16 cellular contexts compared by ENCODE assay signal in the genomic region with DNA sequence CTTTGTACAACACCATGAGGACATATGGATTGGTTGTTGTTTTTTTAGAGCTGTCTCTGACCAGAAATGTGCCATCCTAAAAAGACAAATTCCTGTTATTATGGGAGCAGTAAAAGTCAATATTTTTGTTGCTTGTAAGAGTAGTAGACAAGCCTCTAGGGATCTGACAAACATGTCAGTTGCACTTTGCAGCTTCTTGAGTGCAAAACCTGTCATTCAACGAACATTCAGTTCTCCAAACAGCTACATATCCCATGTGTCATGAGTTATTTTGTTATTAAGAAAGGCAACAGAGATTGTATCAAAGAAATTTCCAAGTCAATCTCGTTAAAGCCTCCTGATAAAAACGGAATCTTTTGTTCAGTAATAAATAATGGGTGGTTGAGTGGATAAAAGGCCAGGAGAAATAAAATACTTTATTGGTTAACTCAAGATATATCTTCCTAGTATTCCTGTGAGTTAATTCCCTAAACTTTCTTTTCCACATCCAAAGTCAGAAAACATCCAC. TPM values are rescaled to one million over a fixed set of nuclear protein-coding genes. Genes with fewer than 3 reads are reported as not detected.
DNase-seq lines count a peak whose midpoint lies in the region; ATAC-seq, FAIRE-seq and TF ChIP-seq lines count a peak whose summit lies in the region.
"Had no signal": no experiment of that assay in that cellular context is flagged by ENCODE, and none has a peak within 500 bp of the region (broad histone marks: within the 10 kb centered on the region; RNA-seq: fewer than 3 reads in every experiment).

No MANE protein-coding gene starts in this region.

- no peaks in the 10 kb centered on the region for H3K9me3 ChIP-seq in A549
- H3K9me3 ChIP-seq in CD4-positive, alpha-beta T cell (ENCODE audit: control insufficient read depth, low read length): no peaks in the 10 kb centered on the region

- H3K4me1 Mint-ChIP-seq in CD4-positive, alpha-beta T cell (ENCODE audit: low read depth): peaks cover 41% of the 10 kb centered on the region
- peaks cover 67% of the 10 kb centered on the region for H3K4me1 Mint-ChIP-seq in activated CD8-positive, alpha-beta T cell treated with anti-CD3 and anti-CD28 coated beads for 36 hours (ENCODE audit: low read depth)
- peaks cover 46% of the 10 kb centered on the region for H3K4me1 Mint-ChIP-seq in activated CD4-positive, alpha-beta memory T cell treated with anti-CD3 and anti-CD28 coated beads, Interleukin-2, amount 10 ng/mL, durations not matched to agents 7 days and 5 days

- H3K27ac ChIP-seq in A549: no peak overlapping the region
- no peak overlapping the region for H3K27ac ChIP-seq in CD4-positive, alpha-beta T cell (ENCODE audit: low read depth, low read length)
- H3K27ac ChIP-seq: BLaER1 had no signal

- WGBS in A549 (ENCODE audit: missing lambda C conversion rate): 3% methylated on average over 3 of the region's 3 CpGs

- POLR2A ChIA-PET in A549 (lab: Yijun Ruan, JAX): no interaction called here
- POLR2A ChIA-PET in CD4-positive, alpha-beta T cell (lab: Charles Lee): interaction anchor here (2.6 kb wide), 1 partner anchor 11 kb away, joined by 11 read pairs; no protein-coding TSS in a partner anchor
- POLR2A ChIA-PET in activated CD8-positive, alpha-beta T cell treated with anti-CD3 and anti-CD28 coated beads for 36 hours (lab: Charles Lee): interaction anchor here (1.2 kb wide), 1 partner anchor 15 kb away, joined by 3 read pairs; no protein-coding TSS in a partner anchor
- POLR2A ChIA-PET in activated CD4-positive, alpha-beta memory T cell treated with anti-CD3 and anti-CD28 coated beads, Interleukin-2, amount 10 ng/mL, durations not matched to agents 7 days and 5 days (lab: Charles Lee): interaction anchor here (2.1 to 3.1 kb wide), 2 partner anchors 16 to 83 kb away, joined by 7 to 8 read pairs; no protein-coding TSS in a partner anchor

- no peak overlapping the region for H3K4me2 ChIP-seq in A549
- H3K4me2 ChIP-seq: BLaER1 had no signal

- TF ChIP-seq EP300 in A549 (IDR thresholded peaks at IDR 0.05): no peak

- H3K4me1 ChIP-seq in A549: no peaks in the 10 kb centered on the region
- H3K4me1 ChIP-seq: BLaER1 had no signal

- TF ChIP-seq CTCF in A549 (IDR thresholded peaks at IDR 0.05): no peak
- no peak for TF ChIP-seq CTCF in CD4-positive, alpha-beta T cell (IDR thresholded peaks at IDR 0.05)
- no peak for TF ChIP-seq CTCF in activated CD8-positive, alpha-beta T cell treated with anti-CD3 and anti-CD28 coated beads for 36 hours (IDR thresholded peaks at IDR 0.05)

- TF ChIP-seq RAD21 in A549 (conservative IDR thresholded peaks at IDR 0.05 in 1 of 2, IDR thresholded peaks at IDR 0.05 in 1 of 2): no peak

- no peak overlapping the region for H3K4me3 ChIP-seq in A549
- H3K4me3 ChIP-seq: BLaER1 had no signal

- FAIRE-seq in A549 (lab: Jason Lieb, UNC): no peak

- no peak for TF ChIP-seq POLR2A in A549 (IDR thresholded peaks at IDR 0.05; ENCODE audit: low read length)

- H3K27ac Mint-ChIP-seq in CD4-positive, alpha-beta T cell: peak overlapping the region; percentile 60
- H3K27ac Mint-ChIP-seq in activated CD8-positive, alpha-beta T cell treated with anti-CD3 and anti-CD28 coated beads for 36 hours: peak overlapping the region; percentile 68
- H3K27ac Mint-ChIP-seq in activated CD4-positive, alpha-beta memory T cell treated with anti-CD3 and anti-CD28 coated beads, Interleukin-2, amount 10 ng/mL, durations not matched to agents 7 days and 5 days: no peak overlapping the region
- H3K27ac Mint-ChIP-seq: IgD-negative memory B cell had no signal

- ATAC-seq in A549 (no peak), sciatic nerve (peak; percentile 60), GM18909 (IDR thresholded peaks at IDR 0.05; ENCODE audit: poor library complexity, unreplicated experiment) (no peak)
- ATAC-seq in CD4-positive, alpha-beta T cell (ENCODE audit: poor library complexity): no peak
- no peak for ATAC-seq in activated CD8-positive, alpha-beta T cell treated with anti-CD3 and anti-CD28 coated beads for 36 hours

- no peaks in the 10 kb centered on the region for H3K27me3 Mint-ChIP-seq in CD4-positive, alpha-beta T cell
- H3K27me3 Mint-ChIP-seq in activated CD8-positive, alpha-beta T cell treated with anti-CD3 and anti-CD28 coated beads for 36 hours: no peaks in the 10 kb centered on the region
- H3K27me3 Mint-ChIP-seq in activated CD4-positive, alpha-beta memory T cell treated with anti-CD3 and anti-CD28 coated beads, Interleukin-2, amount 10 ng/mL, durations not matched to agents 7 days and 5 days: no peaks in the 10 kb centered on the region
- H3K27me3 Mint-ChIP-seq: IgD-negative memory B cell had no signal

- no peaks in the 10 kb centered on the region for H3K27me3 ChIP-seq in CD4-positive, alpha-beta T cell (ENCODE audit: control insufficient read depth, insufficient read depth, low read length)
- H3K27me3 ChIP-seq: BLaER1 had no signal

- DNase-seq in A549 (ENCODE audit: low read depth in 1 of 2, low spot score in 1 of 2): no peak
- no peak for DNase-seq in CD4-positive, alpha-beta T cell
- DNase-seq in activated CD8-positive, alpha-beta T cell treated with anti-CD3 and anti-CD28 coated beads for 36 hours: no peak
- DNase-seq in sciatic nerve (ENCODE audit: low spot score): no peak
- no peak for DNase-seq in activated CD4-positive, alpha-beta memory T cell treated with anti-CD3 and anti-CD28 coated beads, Interleukin-2, amount 10 ng/mL, durations not matched to agents 7 days and 5 days
- no peak for DNase-seq in DMS79 treated with DMSO at 0.1 percent for 48 hours (lab: John Stamatoyannopoulos, UW)
- DNase-seq: DMS 273 treated with DMSO at 0.1 percent for 48 hours, EL, H9, NCI-H1417 treated with DMSO at 0.1 percent for 48 hours, NCI-H510A treated with DMSO at 0.1 percent for 48 hours, SIG-M5 had no signal

- H3K4me3 Mint-ChIP-seq in CD4-positive, alpha-beta T cell: no peak overlapping the region
- H3K4me3 Mint-ChIP-seq in activated CD8-positive, alpha-beta T cell treated with anti-CD3 and anti-CD28 coated beads for 36 hours: no peak overlapping the region
- no peak overlapping the region for H3K4me3 Mint-ChIP-seq in activated CD4-positive, alpha-beta memory T cell treated with anti-CD3 and anti-CD28 coated beads, Interleukin-2, amount 10 ng/mL, durations not matched to agents 7 days and 5 days
- H3K4me3 Mint-ChIP-seq: H9, IgD-negative memory B cell had no signal

- CTCF ChIA-PET in A549 (lab: Yijun Ruan, JAX): interaction anchor here (2.6 to 3.1 kb wide), 2 partner anchors 16 to 25 kb away, joined by 9 to 12 read pairs; no protein-coding TSS in a partner anchor
- CTCF ChIA-PET in CD4-positive, alpha-beta T cell (lab: Charles Lee): interaction anchor here (1.1 kb wide), 1 partner anchor 25 kb away, joined by 7 read pairs; no protein-coding TSS in a partner anchor
- CTCF ChIA-PET in activated CD8-positive, alpha-beta T cell treated with anti-CD3 and anti-CD28 coated beads for 36 hours (lab: Charles Lee): interaction anchor here (1.6 to 2.7 kb wide), 3 partner anchors 53 to 88 kb away, joined by 4 to 9 read pairs (median 5); no protein-coding TSS in a partner anchor
- CTCF ChIA-PET in activated CD4-positive, alpha-beta memory T cell treated with anti-CD3 and anti-CD28 coated beads, Interleukin-2, amount 10 ng/mL, durations not matched to agents 7 days and 5 days (lab: Charles Lee): interaction anchor here (1.4 kb wide), 1 partner anchor 25 kb away, joined by 3 read pairs; no protein-coding TSS in a partner anchor

- H3K9me3 Mint-ChIP-seq in CD4-positive, alpha-beta T cell: peaks cover under 1% of the 10 kb centered on the region
- peaks cover 6% of the 10 kb centered on the region for H3K9me3 Mint-ChIP-seq in activated CD8-positive, alpha-beta T cell treated with anti-CD3 and anti-CD28 coated beads for 36 hours
- H3K9me3 Mint-ChIP-seq in activated CD4-positive, alpha-beta memory T cell treated with anti-CD3 and anti-CD28 coated beads, Interleukin-2, amount 10 ng/mL, durations not matched to agents 7 days and 5 days: peaks cover 5% of the 10 kb centered on the region
- H3K9me3 Mint-ChIP-seq: IgD-negative memory B cell had no signal

- intact Hi-C loops in CD4-positive, alpha-beta T cell (cut with DNase I, micrococcal nuclease): loop anchor here in 1 of 2 experiments (1.0 kb wide), 1 partner anchor 20 kb away; no protein-coding TSS in a partner anchor
- intact Hi-C loops in activated CD8-positive, alpha-beta T cell treated with anti-CD3 and anti-CD28 coated beads for 36 hours (cut with micrococcal nuclease): no loop called here
- intact Hi-C loops in sciatic nerve (cut with DNase I): no loop called here

- H3K36me3 Mint-ChIP-seq in CD4-positive, alpha-beta T cell (ENCODE audit: low read depth): peaks cover 100% of the 10 kb centered on the region
- peaks cover 92% of the 10 kb centered on the region for H3K36me3 Mint-ChIP-seq in activated CD8-positive, alpha-beta T cell treated with anti-CD3 and anti-CD28 coated beads for 36 hours (ENCODE audit: low read depth)
- peaks cover 96% of the 10 kb centered on the region for H3K36me3 Mint-ChIP-seq in activated CD4-positive, alpha-beta memory T cell treated with anti-CD3 and anti-CD28 coated beads, Interleukin-2, amount 10 ng/mL, durations not matched to agents 7 days and 5 days (ENCODE audit: low read depth)

TF ChIP-seq in A549, 52 proteins besides CTCF, POLR2A, EP300 and RAD21 (continues in another document):
- TF ChIP-seq ZFP36 (IDR thresholded peaks at IDR 0.05; ENCODE audit: borderline replicate concordance, partially characterized antibody) (peak; percentile 2), RNF2 (IDR thresholded peaks at IDR 0.05; ENCODE audit: borderline replicate concordance, low read depth) (peak; percentile 60; the same call in 1 of the 2 replicates)

RNA-seq across cellular contexts. Expression of a gene that starts 18.1 kb away (rescaled TPM):
- polyA plus RNA-seq in A549 (2011; rRNA removed): not detected in 2 replicates
- polyA plus RNA-seq in A549 (2012; cell fraction: cytosol; rRNA removed): not detected in 2 replicates
- 0.06 TPM in 1 of 2 replicates, not detected in the other for polyA plus RNA-seq in A549 (2012; cell fraction: nucleus; rRNA removed)
- polyA plus RNA-seq in A549 (2017; fragmentation: RNase III; extraction: RNeasy Plus Mini Kit Qiagen cat#74134 plus additional on column Dnase treatment): not detected in 3 replicates
- not detected in 2 replicates for polyA minus RNA-seq in A549 (2011; rRNA and poly(A)+ RNA removed)
- total RNA-seq in CD4-positive, alpha-beta T cell: not detected
- not detected for total RNA-seq in activated CD8-positive, alpha-beta T cell treated with anti-CD3 and anti-CD28 coated beads for 36 hours
- not detected for total RNA-seq in sciatic nerve
- not detected for total RNA-seq in activated CD4-positive, alpha-beta memory T cell treated with anti-CD3 and anti-CD28 coated beads, Interleukin-2, amount 10 ng/mL, durations not matched to agents 7 days and 5 days
- total RNA-seq: HT-29 had no signal
- polyA plus RNA-seq: IgD-negative memory B cell had no signal

RNA-seq across cellular contexts. Expression of a gene that starts 46.7 kb away (rescaled TPM):
- not detected in 2 replicates for polyA plus RNA-seq in A549 (2011; rRNA removed)
- not detected in 2 replicates for polyA plus RNA-seq in A549 (2012; cell fraction: cytosol; rRNA removed)
- polyA plus RNA-seq in A549 (2012; cell fraction: nucleus; rRNA removed): not detected in 2 replicates
- polyA plus RNA-seq in A549 (2017; fragmentation: RNase III; extraction: RNeasy Plus Mini Kit Qiagen cat#74134 plus additional on column Dnase treatment): not detected in 3 replicates
- not detected in 2 replicates for polyA minus RNA-seq in A549 (2011; rRNA and poly(A)+ RNA removed)
- total RNA-seq in CD4-positive, alpha-beta T cell: 100 to 1,000 TPM; 154 to 155 TPM
- total RNA-seq in activated CD8-positive, alpha-beta T cell treated with anti-CD3 and anti-CD28 coated beads for 36 hours: 100 to 1,000 TPM; 243 to 259 TPM
- 45.2 TPM for total RNA-seq in sciatic nerve
- total RNA-seq in activated CD4-positive, alpha-beta memory T cell treated with anti-CD3 and anti-CD28 coated beads, Interleukin-2, amount 10 ng/mL, durations not matched to agents 7 days and 5 days: 100 to 1,000 TPM; 304 to 313 TPM
- total RNA-seq: H9, HT-29 had no signal
